Comparison of ENCODE assay signal across 18 cellular contexts in the genomic region with DNA sequence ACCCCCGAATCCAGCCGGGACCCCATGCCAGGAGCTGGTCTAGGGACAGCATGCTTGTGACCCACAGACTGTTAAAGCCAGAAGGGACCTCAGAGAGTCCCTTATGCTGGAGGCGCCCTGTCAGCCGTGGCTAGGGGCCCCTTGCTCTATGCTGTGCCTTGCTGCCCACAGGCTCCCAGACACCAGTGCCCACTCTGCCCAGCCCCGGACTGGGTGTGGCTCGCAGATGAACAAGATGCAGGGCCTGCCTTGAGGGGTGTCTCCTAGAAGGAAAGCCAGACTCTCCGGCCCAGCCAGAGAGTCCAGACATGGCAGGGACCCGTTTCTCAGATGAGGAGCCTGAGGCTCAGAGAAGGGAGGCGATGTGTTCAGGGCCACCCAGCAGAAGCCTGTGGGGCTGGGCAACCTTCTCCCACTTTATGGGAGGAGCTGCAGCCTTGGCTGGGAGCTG.
DNase-seq lines count a peak whose midpoint lies in the region; ATAC-seq and TF ChIP-seq lines count a peak whose summit lies in the region.
"Had no signal": no experiment of that assay in that cellular context is flagged by ENCODE, and none has a peak within 500 bp of the region (broad histone marks: within the 10 kb centered on the region; RNA-seq: fewer than 3 reads in every experiment).

No MANE protein-coding gene starts in this region.

- CTCF ChIA-PET in PC-3 (lab: Charles Lee), result no interaction called here
- CTCF ChIA-PET in HEK293T (lab: Yijun Ruan, JAX), result interaction anchor here (1.7 kb wide), 1 partner anchor 9 kb away, joined by 5 read pairs; no protein-coding TSS in a partner anchor

- no peak overlapping the region for H3K27ac ChIP-seq in heart left ventricle
- H3K27ac ChIP-seq in lower lobe of right lung, result no peak overlapping the region
- H3K27ac ChIP-seq in substantia nigra (ENCODE audit: low read depth, low read length, poor library complexity, severe bottlenecking), result no peak overlapping the region
- no peak overlapping the region for H3K27ac ChIP-seq in PC-3 (ENCODE audit: low read length)
- H3K27ac ChIP-seq: C4-2B, Peyer's patch had no signal

- H3K4me2 ChIP-seq in PC-3 (ENCODE audit: low read length), result no peak overlapping the region

- no peaks in the 10 kb centered on the region for H3K79me2 ChIP-seq in PC-3 (ENCODE audit: low read length)

- no peak for TF ChIP-seq CTCF in heart left ventricle (IDR thresholded peaks at IDR 0.05)
- no peak for TF ChIP-seq CTCF in lower lobe of right lung (IDR thresholded peaks at IDR 0.05)
- TF ChIP-seq CTCF in PC-3 (conservative IDR thresholded peaks at IDR 0.05; ENCODE audit: low read depth, low read length), result no peak

- WGBS in heart left ventricle, 4 donors, result 78 to 84% (median 81%) methylated on average over 6 to 9 of the region's 9 CpGs

- no peak overlapping the region for H3K9ac ChIP-seq in PC-3 (ENCODE audit: low read length)

- H4K20me1 ChIP-seq in PC-3 (ENCODE audit: low read length), result no peaks in the 10 kb centered on the region

- DNase-seq in left cardiac atrium (peak; percentile 14), heart left ventricle (no peak), ecto neural progenitor cell (ENCODE audit: low spot score) (peak; percentile 37), lower lobe of right lung (peak; percentile 33), substantia nigra (lab: John Stamatoyannopoulos, UW) (no peak), PC-3 (no peak), HEK293T (ENCODE audit: extremely low spot score) (no peak), NCI-H2171 (lab: John Stamatoyannopoulos, UW) (no peak)
- DNase-seq: GOT3, MG63, NCI-H1092, NCI-H146, NCI-H2081 treated with DMSO at 0.1 percent for 48 hours, NCI-H2227 treated with DMSO at 0.1 percent for 48 hours, NCI-H524 treated with DMSO at 0.1 percent for 48 hours had no signal

- no peak overlapping the region for H3K4me3 ChIP-seq in heart left ventricle
- no peak overlapping the region for H3K4me3 ChIP-seq in lower lobe of right lung
- H3K4me3 ChIP-seq in PC-3 (ENCODE audit: low read length), result no peak overlapping the region
- H3K4me3 ChIP-seq: MG63, Peyer's patch had no signal

- POLR2A ChIA-PET in PC-3 (lab: Charles Lee; ENCODE audit: unreplicated experiment), result no interaction called here
- POLR2A ChIA-PET in HEK293T (lab: Yijun Ruan, JAX), result no interaction called here

- H3K4me1 ChIP-seq in heart left ventricle (peaks cover 0 to 2% (median 0%) of the 10 kb centered on the region in 12 donors), lower lobe of right lung (peaks cover under 1% of the 10 kb centered on the region), PC-3 (ENCODE audit: insufficient read depth, low read length) (peaks cover 4% of the 10 kb centered on the region)
- H3K4me1 ChIP-seq: Peyer's patch had no signal

- no peaks in the 10 kb centered on the region for H3F3A ChIP-seq in PC-3 (ENCODE audit: low read length, unreplicated experiment)

- no peaks in the 10 kb centered on the region for H3K36me3 ChIP-seq in heart left ventricle
- no peaks in the 10 kb centered on the region for H3K36me3 ChIP-seq in lower lobe of right lung
- H3K36me3 ChIP-seq in PC-3 (ENCODE audit: low read depth, low read length), result no peaks in the 10 kb centered on the region
- H3K36me3 ChIP-seq: MG63, Peyer's patch had no signal

- intact Hi-C loops in left cardiac atrium (cut with DNase I) (no loop called here), heart left ventricle (cut with DNase I) (loop anchor here in 3 of 10 donors (10.0 kb wide), 1 partner anchor 195 kb away; no protein-coding TSS in a partner anchor), lower lobe of right lung (cut with DNase I) (no loop called here), PC-3 (cut with micrococcal nuclease) (no loop called here)

- ATAC-seq in left cardiac atrium (no peak), heart left ventricle (no peak), lower lobe of right lung (no peak), PC-3 (no peak)
- ATAC-seq: Right ventricle myocardium inferior had no signal

- TF ChIP-seq POLR2A in heart left ventricle (IDR thresholded peaks at IDR 0.05), result no peak

- no peaks in the 10 kb centered on the region for H3K9me2 ChIP-seq in PC-3 (replicated peaks; ENCODE audit: low read length)

- no peaks in the 10 kb centered on the region for H3K9me3 ChIP-seq in heart left ventricle
- H3K9me3 ChIP-seq in lower lobe of right lung, result no peaks in the 10 kb centered on the region
- no peaks in the 10 kb centered on the region for H3K9me3 ChIP-seq in PC-3 (ENCODE audit: low read length)
- H3K9me3 ChIP-seq: MG63, Peyer's patch had no signal

- no TSS peak for BruUV-seq in PC-3 (replicated peaks; lab: Mats Ljungman, UMichigan)

- no peak overlapping the region for H2AFZ ChIP-seq in PC-3 (ENCODE audit: low read length)

- H3K27me3 ChIP-seq in heart left ventricle (peaks cover 11 to 47% (median 22%) of the 10 kb centered on the region in 9 donors), lower lobe of right lung (ENCODE audit: low read depth) (peaks cover 32% of the 10 kb centered on the region), PC-3 (ENCODE audit: low read length) (no peaks in the 10 kb centered on the region)
- H3K27me3 ChIP-seq: MG63, Peyer's patch had no signal

TF ChIP-seq in HEK293T, 16 proteins besides CTCF, POLR2A, EP300 and RAD21:
- no peak for TF ChIP-seq ZNF384 (IDR thresholded peaks at IDR 0.05)
- no peak for TF ChIP-seq FOXK2 (IDR thresholded peaks at IDR 0.05)
- TF ChIP-seq FOXA1 (IDR thresholded peaks at IDR 0.05), result no peak
- TF ChIP-seq SP1 (IDR thresholded peaks at IDR 0.05), result no peak
- no peak for TF ChIP-seq SUZ12 (IDR thresholded peaks at IDR 0.05)
TF ChIP-seq in HEK293T: peak in this region for 0.

Comparison
In these comparisons a context has a peak if more than half of its experiments do, and no peak if none do; other contexts are left out.
1. DNase-seq: peak in left cardiac atrium (single experiment), ecto neural progenitor cell (single experiment) and lower lobe of right lung (single experiment); none in heart left ventricle (0 of 5), substantia nigra (0 of 49), PC-3 (single experiment), HEK293T (single experiment) and NCI-H2171 (single experiment).